8 cellular contexts compared by ENCODE assay signal in genomic region chr9:38047301-38048251, GRCh38. TPM values are rescaled to one million over a fixed set of nuclear protein-coding genes. Genes with fewer than 3 reads are reported as not detected.
A peak's percentile ranks its signal among the peaks of the same experiment; 100 is the strongest.
DNase-seq lines count a peak whose midpoint lies in the region; ATAC-seq and TF ChIP-seq lines count a peak whose summit lies in the region.

No MANE protein-coding gene starts in this region.

- intact Hi-C loops in activated T-helper 2 cell treated with anti-CD3 and anti-CD28 coated beads, Interferon-gamma antibody, Interleukin-2, Interleukin-4, amounts not matched to agents 10 μg/mL and 5 μg/mL and 100 μg/mL, durations not matched to agents 14 hours and 24 hours and 36 hours (cut with micrococcal nuclease): no loop called here
- intact Hi-C loops in uterus (cut with DNase I; ENCODE audit: low total_unique reads): no loop called here

- no peaks in the 10 kb centered on the region for H3K27me3 Mint-ChIP-seq in activated T-helper 2 cell treated with anti-CD3 and anti-CD28 coated beads, Interferon-gamma antibody, Interleukin-2, Interleukin-4, amounts not matched to agents 10 μg/mL and 5 μg/mL and 100 μg/mL, durations not matched to agents 14 hours and 24 hours and 36 hours (ENCODE audit: low read depth)

- peak overlapping the region in 1 of 2 donors; percentile 49 for H3K27ac ChIP-seq in uterus

- H3K27me3 ChIP-seq in uterus: no peaks in the 10 kb centered on the region

- no peak for TF ChIP-seq CTCF in LNCaP clone FGC (IDR thresholded peaks at IDR 0.05; ENCODE audit: control insufficient read depth, extremely low read depth, insufficient read depth)
- TF ChIP-seq CTCF in uterus (IDR thresholded peaks at IDR 0.05): no peak

- H3K4me3 Mint-ChIP-seq in activated T-helper 2 cell treated with anti-CD3 and anti-CD28 coated beads, Interferon-gamma antibody, Interleukin-2, Interleukin-4, amounts not matched to agents 10 μg/mL and 5 μg/mL and 100 μg/mL, durations not matched to agents 14 hours and 24 hours and 36 hours (ENCODE audit: low read depth): no peak overlapping the region

- no peaks in the 10 kb centered on the region for H3K36me3 ChIP-seq in uterus

- H3K4me3 ChIP-seq in LNCaP clone FGC (ENCODE audit: low read depth, low read length) (peak overlapping the region; percentile 1; the same call in 1 of the 2 replicates), uterus (no peak overlapping the region)

- TF ChIP-seq POLR2A in uterus (IDR thresholded peaks at IDR 0.05): no peak

- H3K36me3 Mint-ChIP-seq in activated T-helper 2 cell treated with anti-CD3 and anti-CD28 coated beads, Interferon-gamma antibody, Interleukin-2, Interleukin-4, amounts not matched to agents 10 μg/mL and 5 μg/mL and 100 μg/mL, durations not matched to agents 14 hours and 24 hours and 36 hours (ENCODE audit: low read depth): no peaks in the 10 kb centered on the region

- no peak overlapping the region for H3K27ac Mint-ChIP-seq in activated T-helper 2 cell treated with anti-CD3 and anti-CD28 coated beads, Interferon-gamma antibody, Interleukin-2, Interleukin-4, amounts not matched to agents 10 μg/mL and 5 μg/mL and 100 μg/mL, durations not matched to agents 14 hours and 24 hours and 36 hours

- H3K9me3 Mint-ChIP-seq in activated T-helper 2 cell treated with anti-CD3 and anti-CD28 coated beads, Interferon-gamma antibody, Interleukin-2, Interleukin-4, amounts not matched to agents 10 μg/mL and 5 μg/mL and 100 μg/mL, durations not matched to agents 14 hours and 24 hours and 36 hours: no peaks in the 10 kb centered on the region

- no peaks in the 10 kb centered on the region for H3K4me1 ChIP-seq in uterus

- DNase-seq in DMS153 treated with DMSO at 0.1 percent for 48 hours (lab: John Stamatoyannopoulos, UW; ENCODE audit: unreplicated experiment) (peak; percentile 50), LNCaP clone FGC (ENCODE audit: low read depth) (peak; percentile 67), astrocyte of the hippocampus (ENCODE audit: low read depth, low spot score) (peak; percentile 96), hippocampal formation (lab: John Stamatoyannopoulos, UW) (peak; percentile 36 to 41), renal cortical epithelial cell (ENCODE audit: low read depth) (peak; percentile 98), uterus (no peak)
- no peak for DNase-seq in activated T-helper 2 cell treated with anti-CD3 and anti-CD28 coated beads, Interferon-gamma antibody, Interleukin-2, Interleukin-4, amounts not matched to agents 10 μg/mL and 5 μg/mL and 100 μg/mL, durations not matched to agents 14 hours and 24 hours and 36 hours (ENCODE audit: low spot score)

- H3K4me1 Mint-ChIP-seq in activated T-helper 2 cell treated with anti-CD3 and anti-CD28 coated beads, Interferon-gamma antibody, Interleukin-2, Interleukin-4, amounts not matched to agents 10 μg/mL and 5 μg/mL and 100 μg/mL, durations not matched to agents 14 hours and 24 hours and 36 hours (ENCODE audit: low read depth): peaks cover 6% of the 10 kb centered on the region

- ATAC-seq in GM21723 (IDR thresholded peaks at IDR 0.05; ENCODE audit: unreplicated experiment): no peak

- no peaks in the 10 kb centered on the region for H3K9me3 ChIP-seq in uterus

RNA-seq across cellular contexts. Expression of gene SHB, which starts 21.5 kb away (rescaled TPM):
- total RNA-seq in renal cortical epithelial cell (36.6 and 37.3 TPM in 2 replicates), uterus (10 to 100 TPM in 1 of 4 donors, 1 to 10 TPM in 3; 3.5 to 19.6 (median 7.3) TPM)
- total RNA-seq in activated T-helper 2 cell treated with anti-CD3 and anti-CD28 coated beads, Interferon-gamma antibody, Interleukin-2, Interleukin-4, amounts not matched to agents 10 μg/mL and 5 μg/mL and 100 μg/mL, durations not matched to agents 14 hours and 24 hours and 36 hours: 1.7 and 1.9 TPM in 2 replicates

Comparison
In these comparisons a context has a peak if more than half of its experiments do, and no peak if none do; other contexts are left out.
1. DNase-seq: peak in DMS153 treated with DMSO at 0.1 percent for 48 hours (single experiment), LNCaP clone FGC (single experiment), astrocyte of the hippocampus (single experiment), hippocampal formation (2 of 2) and renal cortical epithelial cell (single experiment); none in activated T-helper 2 cell treated with anti-CD3 and anti-CD28 coated beads, Interferon-gamma antibody, Interleukin-2, Interleukin-4, amounts not matched to agents 10 μg/mL and 5 μg/mL and 100 μg/mL, durations not matched to agents 14 hours and 24 hours and 36 hours (single experiment) and uterus (0 of 2).